Comparison of ENCODE assay signal across 9 cellular contexts in the genomic region with DNA sequence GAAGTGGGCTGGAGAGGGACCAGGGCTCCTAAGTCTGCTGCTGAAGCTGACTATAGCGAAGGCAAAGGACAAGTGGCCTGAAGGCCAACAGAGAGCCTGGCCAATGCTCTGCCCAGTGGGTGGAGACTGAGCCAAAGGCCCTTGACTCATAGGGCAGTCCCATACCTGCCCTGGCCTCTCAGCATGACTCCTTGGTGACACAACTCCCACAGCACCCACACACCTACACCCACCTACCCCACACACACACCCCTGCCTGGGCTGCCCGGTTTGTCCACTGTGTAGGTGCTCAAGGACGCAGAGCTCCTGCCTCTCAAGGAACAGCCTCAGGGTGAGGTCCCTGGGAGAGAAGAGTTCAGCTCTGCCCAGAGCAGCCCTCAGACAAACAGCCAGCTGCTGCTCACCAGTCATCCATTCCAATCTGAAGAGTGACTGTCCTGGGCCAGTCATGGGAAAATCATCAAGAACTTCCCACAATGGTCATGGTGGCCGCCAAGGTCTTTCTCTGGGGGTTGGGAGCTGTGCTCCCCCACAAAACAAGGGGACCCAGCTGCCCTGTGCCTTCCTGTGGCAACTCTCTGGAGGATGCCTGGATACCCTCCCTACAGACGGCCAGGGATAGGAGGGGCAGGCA. TPM values are rescaled to one million over a fixed set of nuclear protein-coding genes. Genes with fewer than 3 reads are reported as not detected.
DNase-seq lines count a peak whose midpoint lies in the region; ATAC-seq, FAIRE-seq and TF ChIP-seq lines count a peak whose summit lies in the region.
"Had no signal": no experiment of that assay in that cellular context is flagged by ENCODE, and none has a peak within 500 bp of the region (broad histone marks: within the 10 kb centered on the region; RNA-seq: fewer than 3 reads in every experiment).

No MANE protein-coding gene starts in this region.

- peak overlapping the region; percentile 87 to 89 for H3K27ac Mint-ChIP-seq in activated naive CD4-positive, alpha-beta T cell treated with anti-CD3 and anti-CD28 coated beads, Interleukin-2, amount 50 U/mL, for 72 hours

- peaks cover 0 to 6% (median 0%) of the 10 kb centered on the region in 4 donors for H3K36me3 ChIP-seq in liver (ENCODE audit: control insufficient read depth in 4 of 4, insufficient read depth in 3 of 4, low read depth in 1 of 4, low read length in 3 of 4)

- H3K27me3 ChIP-seq in liver (ENCODE audit: control insufficient read depth in 4 of 4, insufficient read depth in 4 of 4, low read length in 3 of 4), result no peaks in the 10 kb centered on the region

- no peaks in the 10 kb centered on the region for H3K9me3 ChIP-seq in liver (ENCODE audit: control insufficient read depth in 4 of 4, low read length in 3 of 4)

- no peak overlapping the region for H3K4me3 ChIP-seq in liver (ENCODE audit: low read depth in 1 of 3, low read length in 3 of 3)

- ATAC-seq in activated naive CD4-positive, alpha-beta T cell treated with anti-CD3 and anti-CD28 coated beads, Interleukin-2, amount 50 U/mL, for 72 hours, result peak in 1 of 2 donors; percentile 39
- no peak for ATAC-seq in HG03354 (IDR thresholded peaks at IDR 0.05; ENCODE audit: poor library complexity, severe bottlenecking, unreplicated experiment)

- peak; percentile 79 for DNase-seq in A172 (ENCODE audit: low spot score)
- no peak for DNase-seq in GM12892 (ENCODE audit: insufficient read length)
- no peak for DNase-seq in activated naive CD4-positive, alpha-beta T cell treated with anti-CD3 and anti-CD28 coated beads, Interleukin-2, amount 50 U/mL, for 72 hours (ENCODE audit: low spot score in 2 of 2)
- no peak for DNase-seq in NCI-H2081 treated with DMSO at 0.1 percent for 48 hours (lab: John Stamatoyannopoulos, UW)
- DNase-seq in activated CD4-positive, alpha-beta T cell treated with anti-CD3 and anti-CD28 coated beads for 1 hour, result no peak
- DNase-seq in effector CD4-positive, alpha-beta T cell, result no peak
- DNase-seq: glutamatergic neuron had no signal

- H3K27ac ChIP-seq in liver (ENCODE audit: low read depth in 1 of 2, low read length in 2 of 2), result peak overlapping the region; percentile 87 to 99

- WGBS in liver, result 72% methylated on average over 5 of the region's 5 CpGs

- FAIRE-seq in GM12892 (lab: Jason Lieb, UNC), result peak; percentile 69

- H3K36me3 Mint-ChIP-seq in activated naive CD4-positive, alpha-beta T cell treated with anti-CD3 and anti-CD28 coated beads, Interleukin-2, amount 50 U/mL, for 72 hours, result peaks cover 50 to 63% of the 10 kb centered on the region in 2 donors

- H3K9me3 Mint-ChIP-seq in activated naive CD4-positive, alpha-beta T cell treated with anti-CD3 and anti-CD28 coated beads, Interleukin-2, amount 50 U/mL, for 72 hours, result no peaks in the 10 kb centered on the region

- no peak for TF ChIP-seq CTCF in liver (IDR thresholded peaks at IDR 0.05; ENCODE audit: low read depth, low read length, missing input control)

- TF ChIP-seq POLR2A in GM12892 (IDR thresholded peaks at IDR 0.05; ENCODE audit: low read depth, low read length), result no peak

- H3K4me1 ChIP-seq in liver (ENCODE audit: control insufficient read depth in 4 of 4, insufficient read depth in 4 of 4, low read length in 3 of 4), result peaks cover 12 to 54% (median 41%) of the 10 kb centered on the region in 4 donors

- peak; percentile 21 to 57 for TF ChIP-seq RAD21 in liver (IDR thresholded peaks at IDR 0.05)

- H3K9ac ChIP-seq in liver (ENCODE audit: low read depth in 1 of 2, low read length in 2 of 2), result peak overlapping the region in 1 of 2 donors; percentile 10

TF ChIP-seq in liver, 16 proteins besides CTCF, POLR2A, EP300 and RAD21:
- TF ChIP-seq, protein P1, sequence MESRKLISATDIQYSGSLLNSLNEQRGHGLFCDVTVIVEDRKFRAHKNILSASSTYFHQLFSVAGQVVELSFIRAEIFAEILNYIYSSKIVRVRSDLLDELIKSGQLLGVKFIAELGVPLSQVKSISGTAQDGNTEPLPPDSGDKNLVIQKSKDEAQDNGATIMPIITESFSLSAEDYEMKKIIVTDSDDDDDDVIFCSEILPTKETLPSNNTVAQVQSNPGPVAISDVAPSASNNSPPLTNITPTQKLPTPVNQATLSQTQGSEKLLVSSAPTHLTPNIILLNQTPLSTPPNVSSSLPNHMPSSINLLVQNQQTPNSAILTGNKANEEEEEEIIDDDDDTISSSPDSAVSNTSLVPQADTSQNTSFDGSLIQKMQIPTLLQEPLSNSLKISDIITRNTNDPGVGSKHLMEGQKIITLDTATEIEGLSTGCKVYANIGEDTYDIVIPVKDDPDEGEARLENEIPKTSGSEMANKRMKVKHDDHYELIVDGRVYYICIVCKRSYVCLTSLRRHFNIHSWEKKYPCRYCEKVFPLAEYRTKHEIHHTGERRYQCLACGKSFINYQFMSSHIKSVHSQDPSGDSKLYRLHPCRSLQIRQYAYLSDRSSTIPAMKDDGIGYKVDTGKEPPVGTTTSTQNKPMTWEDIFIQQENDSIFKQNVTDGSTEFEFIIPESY (IDR thresholded peaks at IDR 0.05), result no peak
- no peak for TF ChIP-seq FOXA2 (IDR thresholded peaks at IDR 0.05)
- TF ChIP-seq, protein P2, sequence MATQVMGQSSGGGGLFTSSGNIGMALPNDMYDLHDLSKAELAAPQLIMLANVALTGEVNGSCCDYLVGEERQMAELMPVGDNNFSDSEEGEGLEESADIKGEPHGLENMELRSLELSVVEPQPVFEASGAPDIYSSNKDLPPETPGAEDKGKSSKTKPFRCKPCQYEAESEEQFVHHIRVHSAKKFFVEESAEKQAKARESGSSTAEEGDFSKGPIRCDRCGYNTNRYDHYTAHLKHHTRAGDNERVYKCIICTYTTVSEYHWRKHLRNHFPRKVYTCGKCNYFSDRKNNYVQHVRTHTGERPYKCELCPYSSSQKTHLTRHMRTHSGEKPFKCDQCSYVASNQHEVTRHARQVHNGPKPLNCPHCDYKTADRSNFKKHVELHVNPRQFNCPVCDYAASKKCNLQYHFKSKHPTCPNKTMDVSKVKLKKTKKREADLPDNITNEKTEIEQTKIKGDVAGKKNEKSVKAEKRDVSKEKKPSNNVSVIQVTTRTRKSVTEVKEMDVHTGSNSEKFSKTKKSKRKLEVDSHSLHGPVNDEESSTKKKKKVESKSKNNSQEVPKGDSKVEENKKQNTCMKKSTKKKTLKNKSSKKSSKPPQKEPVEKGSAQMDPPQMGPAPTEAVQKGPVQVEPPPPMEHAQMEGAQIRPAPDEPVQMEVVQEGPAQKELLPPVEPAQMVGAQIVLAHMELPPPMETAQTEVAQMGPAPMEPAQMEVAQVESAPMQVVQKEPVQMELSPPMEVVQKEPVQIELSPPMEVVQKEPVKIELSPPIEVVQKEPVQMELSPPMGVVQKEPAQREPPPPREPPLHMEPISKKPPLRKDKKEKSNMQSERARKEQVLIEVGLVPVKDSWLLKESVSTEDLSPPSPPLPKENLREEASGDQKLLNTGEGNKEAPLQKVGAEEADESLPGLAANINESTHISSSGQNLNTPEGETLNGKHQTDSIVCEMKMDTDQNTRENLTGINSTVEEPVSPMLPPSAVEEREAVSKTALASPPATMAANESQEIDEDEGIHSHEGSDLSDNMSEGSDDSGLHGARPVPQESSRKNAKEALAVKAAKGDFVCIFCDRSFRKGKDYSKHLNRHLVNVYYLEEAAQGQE (IDR thresholded peaks at IDR 0.05), result peak; percentile 58
- TF ChIP-seq HNF4G (IDR thresholded peaks at IDR 0.05), result peak; percentile 32
- peak; percentile 61 for TF ChIP-seq TAF1 (conservative IDR thresholded peaks at IDR 0.05)
- peak; percentile 76 to 77 for TF ChIP-seq HNF4A (conservative IDR thresholded peaks at IDR 0.05)
- TF ChIP-seq NR2F2 (IDR thresholded peaks at IDR 0.05), result no peak
- TF ChIP-seq JUND (IDR thresholded peaks at IDR 0.05), result peak; percentile 44 to 50
- TF ChIP-seq FOXA1 (IDR thresholded peaks at IDR 0.05), result no peak
- peak; percentile 27 for TF ChIP-seq YY1 (IDR thresholded peaks at IDR 0.05)
- TF ChIP-seq SP1 (IDR thresholded peaks at IDR 0.05), result peak; percentile 63
- no peak for TF ChIP-seq GABPA (IDR thresholded peaks at IDR 0.05 in 1 of 2, conservative IDR thresholded peaks at IDR 0.05 in 1 of 2)
- TF ChIP-seq, protein P3, sequence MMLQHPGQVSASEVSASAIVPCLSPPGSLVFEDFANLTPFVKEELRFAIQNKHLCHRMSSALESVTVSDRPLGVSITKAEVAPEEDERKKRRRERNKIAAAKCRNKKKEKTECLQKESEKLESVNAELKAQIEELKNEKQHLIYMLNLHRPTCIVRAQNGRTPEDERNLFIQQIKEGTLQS (IDR thresholded peaks at IDR 0.05), result no peak
- TF ChIP-seq EGR1 (IDR thresholded peaks at IDR 0.05; ENCODE audit: low read depth in 2 of 2), result peak in 1 of 2 donors; percentile 44
- TF ChIP-seq, protein P4, sequence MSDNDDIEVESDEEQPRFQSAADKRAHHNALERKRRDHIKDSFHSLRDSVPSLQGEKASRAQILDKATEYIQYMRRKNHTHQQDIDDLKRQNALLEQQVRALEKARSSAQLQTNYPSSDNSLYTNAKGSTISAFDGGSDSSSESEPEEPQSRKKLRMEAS (IDR thresholded peaks at IDR 0.05), result peak; percentile 42
- peak; percentile 95 for TF ChIP-seq RXRA (IDR thresholded peaks at IDR 0.05)

RNA-seq across cellular contexts. Expression of a gene that starts 5.0 kb away (rescaled TPM):
- total RNA-seq in A172 (2014; rRNA removed; shearing (Covaris generic)), result 125 and 132 TPM in 2 replicates
- 187 TPM for polyA plus RNA-seq in GM12892 (2012; ENCODE audit: missing spikeins)
- 100 to 1,000 TPM; 221 to 276 TPM for total RNA-seq in activated naive CD4-positive, alpha-beta T cell treated with anti-CD3 and anti-CD28 coated beads, Interleukin-2, amount 50 U/mL, for 72 hours
- total RNA-seq in liver, result 100 to 1,000 TPM in 1 of 2 donors, 10 to 100 TPM in 1; 50.9 to 101 TPM
- 10 to 100 TPM; 33.2 to 45.1 TPM for polyA plus RNA-seq in liver

RNA-seq across cellular contexts. Expression of a gene that starts 55.4 kb away (rescaled TPM):
- not detected in 2 replicates for total RNA-seq in A172 (2014; rRNA removed; shearing (Covaris generic))
- polyA plus RNA-seq in GM12892 (2012; ENCODE audit: missing spikeins), result 2.2 TPM
- under 1 TPM in 1 of 2 donors, not detected in 1; 0.23 TPM for total RNA-seq in activated naive CD4-positive, alpha-beta T cell treated with anti-CD3 and anti-CD28 coated beads, Interleukin-2, amount 50 U/mL, for 72 hours
- total RNA-seq in liver, result 100 to 1,000 TPM in 1 of 2 donors, 10 to 100 TPM in 1; 72.9 to 156 TPM
- polyA plus RNA-seq in liver, result 100 to 1,000 TPM; 318 to 878 TPM

Comparison
In these comparisons a context has a peak if more than half of its experiments do, and no peak if none do; other contexts are left out.
1. RNA of a gene that starts 55.4 kb away (total RNA-seq): 72.9 to 156 TPM in liver; 0.23 TPM in activated naive CD4-positive, alpha-beta T cell treated with anti-CD3 and anti-CD28 coated beads, Interleukin-2, amount 50 U/mL, for 72 hours and not detected in A172; every median in the first group is over 10 times any median in the second.